In the genomic region with DNA sequence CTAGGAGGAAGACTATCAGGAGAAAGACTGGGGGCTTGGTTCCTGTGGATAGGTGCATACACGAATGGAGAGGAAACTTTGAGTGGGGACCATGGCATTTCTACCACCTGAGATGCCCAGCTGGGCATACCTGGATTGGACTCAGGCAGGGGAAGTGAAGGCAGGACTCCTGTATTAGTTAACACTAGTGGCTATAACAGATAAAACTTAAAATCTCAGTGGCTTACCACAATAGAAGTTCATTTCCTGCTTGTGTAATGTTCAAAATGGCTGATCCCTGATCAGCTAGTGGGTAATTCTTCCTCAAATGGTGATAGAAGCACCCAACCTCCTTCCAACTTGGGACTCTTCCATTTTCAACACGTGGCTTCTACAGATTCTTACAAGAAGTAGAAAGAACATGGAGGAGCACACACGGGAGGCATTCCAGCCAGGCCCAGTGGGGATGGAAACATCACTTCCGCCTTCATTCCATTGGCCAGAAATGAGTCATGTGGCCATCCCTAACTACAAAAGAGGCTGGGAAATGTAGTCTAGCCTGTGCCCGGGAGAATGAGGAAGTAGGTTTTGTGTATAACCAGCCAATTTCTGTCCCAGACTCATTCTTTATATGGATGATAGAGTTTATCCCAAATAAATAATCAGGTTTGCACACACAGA, we compare ENCODE assay signal across 8 cellular contexts.
DNase-seq lines count a peak whose midpoint lies in the region; ATAC-seq and TF ChIP-seq lines count a peak whose summit lies in the region.

No MANE protein-coding gene starts in this region.

- H4K20me1 ChIP-seq in Loucy (ENCODE audit: insufficient read depth, low read length, poor library complexity, severe bottlenecking) = no peaks in the 10 kb centered on the region

- H3F3A ChIP-seq in Loucy (ENCODE audit: low read depth) = no peaks in the 10 kb centered on the region

- H3K9me2 ChIP-seq in Loucy (replicated peaks; ENCODE audit: low read depth, low read length) = no peaks in the 10 kb centered on the region

- H3K36me3 Mint-ChIP-seq in stimulated activated memory B cell treated with anti-CD40 and anti-IgM and Interleukin-4, amounts not matched to agents 10 μg/mL and 1 μg/mL and 100 μg/mL, for 72 hours = peaks cover 8% of the 10 kb centered on the region

- H3K4me3 ChIP-seq in Loucy (ENCODE audit: low read length, poor library complexity, severe bottlenecking) = peak overlapping the region; percentile 82
- H3K4me3 ChIP-seq in WI38 (ENCODE audit: low read depth, low read length) = peak overlapping the region; percentile 43
- H3K4me3 ChIP-seq in uterus = no peak overlapping the region

- intact Hi-C loops in left cardiac atrium (cut with DNase I) = loop anchor here in 1 of 2 donors (5.0 kb wide), 2 partner anchors 165 to 735 kb away; no protein-coding TSS in a partner anchor
- intact Hi-C loops in uterus (cut with DNase I; ENCODE audit: low total_unique reads) = no loop called here

- H3K27me3 ChIP-seq in Loucy (ENCODE audit: insufficient read depth, low read length, poor library complexity, severe bottlenecking) = peaks cover 16% of the 10 kb centered on the region
- H3K27me3 ChIP-seq in uterus = no peaks in the 10 kb centered on the region

- H3K36me3 ChIP-seq in Loucy (ENCODE audit: insufficient read depth, low read length) (no peaks in the 10 kb centered on the region), uterus (no peaks in the 10 kb centered on the region)

- H3K9me3 Mint-ChIP-seq in stimulated activated memory B cell treated with anti-CD40 and anti-IgM and Interleukin-4, amounts not matched to agents 10 μg/mL and 1 μg/mL and 100 μg/mL, for 72 hours = peaks cover 7% of the 10 kb centered on the region

- peak; percentile 50 to 82 for ATAC-seq in left cardiac atrium
- ATAC-seq in stimulated activated memory B cell treated with anti-CD40 and anti-IgM and Interleukin-4, amounts not matched to agents 10 μg/mL and 1 μg/mL and 100 μg/mL, for 72 hours = peak; percentile 73

- H3K4me1 ChIP-seq in Loucy (ENCODE audit: insufficient read depth, low read length, poor library complexity, severe bottlenecking) (peaks cover 8% of the 10 kb centered on the region), uterus (no peaks in the 10 kb centered on the region)

- no peaks in the 10 kb centered on the region for H3K4me1 Mint-ChIP-seq in stimulated activated memory B cell treated with anti-CD40 and anti-IgM and Interleukin-4, amounts not matched to agents 10 μg/mL and 1 μg/mL and 100 μg/mL, for 72 hours

- peak overlapping the region; percentile 31 for H3K4me3 Mint-ChIP-seq in stimulated activated memory B cell treated with anti-CD40 and anti-IgM and Interleukin-4, amounts not matched to agents 10 μg/mL and 1 μg/mL and 100 μg/mL, for 72 hours

- no peak overlapping the region for H3K27ac Mint-ChIP-seq in stimulated activated memory B cell treated with anti-CD40 and anti-IgM and Interleukin-4, amounts not matched to agents 10 μg/mL and 1 μg/mL and 100 μg/mL, for 72 hours

- H3K9me3 ChIP-seq in Loucy (ENCODE audit: insufficient read depth, low read depth, low read length) (no peaks in the 10 kb centered on the region), uterus (no peaks in the 10 kb centered on the region)

- TF ChIP-seq CTCF in Loucy (conservative IDR thresholded peaks at IDR 0.05; ENCODE audit: low read length) (no peak), WI38 (IDR thresholded peaks at IDR 0.05; ENCODE audit: low read depth, low read length) (no peak), uterus (IDR thresholded peaks at IDR 0.05) (no peak)

- H3K4me2 ChIP-seq in Loucy (ENCODE audit: low read depth, low read length, poor library complexity, severe bottlenecking) = peak overlapping the region; percentile 97

- H3K79me2 ChIP-seq in Loucy (ENCODE audit: insufficient read depth, low read length) = no peaks in the 10 kb centered on the region

- DNase-seq in activated CD4-positive, alpha-beta T cell treated with anti-CD3 and anti-CD28 coated beads, Interleukin-2, amount 50 U/mL, for 48 hours = peak; percentile 20 to 30
- no peak for DNase-seq in activated CD4-positive, alpha-beta T cell treated with anti-CD3 and anti-CD28 coated beads, Interleukin-2, amount 50 U/mL, for 1 hour
- DNase-seq in H4 (ENCODE audit: low spot score) (peak; percentile 97), left cardiac atrium (peak; percentile 31), uterus (no peak)

- peaks cover 45% of the 10 kb centered on the region for H3K27me3 Mint-ChIP-seq in stimulated activated memory B cell treated with anti-CD40 and anti-IgM and Interleukin-4, amounts not matched to agents 10 μg/mL and 1 μg/mL and 100 μg/mL, for 72 hours

- no peak for TF ChIP-seq POLR2A in uterus (IDR thresholded peaks at IDR 0.05)

- peak overlapping the region; percentile 79 for H2AFZ ChIP-seq in Loucy (ENCODE audit: low read length)

- peak overlapping the region; percentile 87 for H3K9ac ChIP-seq in Loucy (ENCODE audit: low read depth, low read length, poor library complexity, severe bottlenecking)

- H3K27ac ChIP-seq in uterus = no peak overlapping the region

Comparison
In these comparisons a context has a peak if more than half of its experiments do, and no peak if none do; other contexts are left out.
1. DNase-seq: peak in activated CD4-positive, alpha-beta T cell treated with anti-CD3 and anti-CD28 coated beads, Interleukin-2, amount 50 U/mL, for 48 hours (2 of 2), H4 (single experiment) and left cardiac atrium (single experiment); none in activated CD4-positive, alpha-beta T cell treated with anti-CD3 and anti-CD28 coated beads, Interleukin-2, amount 50 U/mL, for 1 hour (single experiment) and uterus (0 of 2).
2. H3K4me3 ChIP-seq: peak in Loucy (single experiment) and WI38 (single experiment); none in uterus (0 of 2).